ENCODE assay signal across 17 cellular contexts in the genomic region with DNA sequence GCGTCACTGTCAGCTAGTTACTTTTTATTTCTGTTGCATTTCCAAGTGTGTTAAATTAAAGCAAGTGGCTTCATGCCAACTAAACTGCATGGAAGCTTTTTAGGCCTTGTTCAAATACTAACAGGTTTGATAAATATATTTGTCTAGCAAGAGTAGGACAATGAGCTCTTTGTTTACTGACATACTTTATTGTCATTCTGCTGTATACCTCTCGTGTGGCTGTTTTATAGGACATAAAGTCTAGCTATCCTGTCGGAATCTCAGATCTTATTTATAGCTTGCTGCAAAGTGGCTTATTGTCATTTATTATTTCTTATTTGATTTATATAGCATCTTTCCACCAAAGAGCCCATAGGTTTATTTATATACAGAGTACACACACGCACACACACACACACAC.
DNase-seq lines count a peak whose midpoint lies in the region; ATAC-seq and TF ChIP-seq lines count a peak whose summit lies in the region.
"Had no signal": no experiment of that assay in that cellular context is flagged by ENCODE, and none has a peak within 500 bp of the region (broad histone marks: within the 10 kb centered on the region; RNA-seq: fewer than 3 reads in every experiment).

No MANE protein-coding gene starts in this region.

- no peaks in the 10 kb centered on the region for H3K36me3 Mint-ChIP-seq in activated CD4-positive, alpha-beta T cell treated with anti-CD3 and anti-CD28 coated beads, Interleukin-2, amount 10 ng/mL, durations not matched to agents 24 days and 14 days (ENCODE audit: low read depth)
- no peaks in the 10 kb centered on the region for H3K36me3 Mint-ChIP-seq in activated CD4-positive, alpha-beta T cell treated with anti-CD3 and anti-CD28 coated beads, Interleukin-2, amount 10 ng/mL, durations not matched to agents 7 days and 5 days (ENCODE audit: low read depth)

- H3K9me3 Mint-ChIP-seq in activated CD4-positive, alpha-beta T cell treated with anti-CD3 and anti-CD28 coated beads, Interleukin-2, amount 10 ng/mL, durations not matched to agents 24 days and 14 days: no peaks in the 10 kb centered on the region
- H3K9me3 Mint-ChIP-seq in activated CD4-positive, alpha-beta T cell treated with anti-CD3 and anti-CD28 coated beads, Interleukin-2, amount 10 ng/mL, durations not matched to agents 7 days and 5 days: peaks cover 3% of the 10 kb centered on the region

- POLR2A ChIA-PET in activated CD4-positive, alpha-beta T cell treated with anti-CD3 and anti-CD28 coated beads, Interleukin-2, amount 10 ng/mL, durations not matched to agents 7 days and 5 days (lab: Charles Lee): no interaction called here

- CTCF ChIA-PET in activated CD4-positive, alpha-beta T cell treated with anti-CD3 and anti-CD28 coated beads, Interleukin-2, amount 10 ng/mL, durations not matched to agents 7 days and 5 days (lab: Charles Lee): no interaction called here

- TF ChIP-seq CTCF in mucosa of descending colon (IDR thresholded peaks at IDR 0.05): no peak

- no peaks in the 10 kb centered on the region for H3K27me3 Mint-ChIP-seq in activated CD4-positive, alpha-beta T cell treated with anti-CD3 and anti-CD28 coated beads, Interleukin-2, amount 10 ng/mL, durations not matched to agents 24 days and 14 days
- H3K27me3 Mint-ChIP-seq in activated CD4-positive, alpha-beta T cell treated with anti-CD3 and anti-CD28 coated beads, Interleukin-2, amount 10 ng/mL, durations not matched to agents 7 days and 5 days: no peaks in the 10 kb centered on the region

- peak; percentile 48 for ATAC-seq in mucosa of descending colon
- ATAC-seq: HCT116 had no signal

- H3K36me3 ChIP-seq in mucosa of descending colon (ENCODE audit: low read depth): no peaks in the 10 kb centered on the region

- DNase-seq in activated CD4-positive, alpha-beta T cell treated with anti-CD3 and anti-CD28 coated beads, Interleukin-2, amount 10 ng/mL, durations not matched to agents 24 days and 14 days: peak; percentile 2
- no peak for DNase-seq in activated CD4-positive, alpha-beta T cell treated with anti-CD3 and anti-CD28 coated beads, Interleukin-2, amount 10 ng/mL, durations not matched to agents 7 days and 5 days
- DNase-seq in NCI-H2029 (lab: John Stamatoyannopoulos, UW) (peak; percentile 45), NCI-H526 treated with DMSO at 0.1 percent for 48 hours (lab: John Stamatoyannopoulos, UW) (peak; percentile 79), mucosa of descending colon (peak in 1 of 3 donors; percentile 8), SW 1271 (lab: John Stamatoyannopoulos, UW) (no peak), amniotic stem cell (lab: John Stamatoyannopoulos, UW) (no peak), hypothalamus (lab: John Stamatoyannopoulos, UW) (no peak)
- DNase-seq: Calu3, GF-D8, GM23248, KG1, NCI-H146, NCI-H2171 treated with DMSO at 0.1 percent for 48 hours, NCI-H524 treated with DMSO at 0.1 percent for 48 hours, SIG-M5 had no signal

- intact Hi-C loops in activated CD4-positive, alpha-beta T cell treated with anti-CD3 and anti-CD28 coated beads, Interleukin-2, amount 10 ng/mL, durations not matched to agents 24 days and 14 days (cut with micrococcal nuclease): no loop called here
- intact Hi-C loops in mucosa of descending colon (cut with DNase I, micrococcal nuclease): no loop called here

- no peak overlapping the region for H3K27ac Mint-ChIP-seq in activated CD4-positive, alpha-beta T cell treated with anti-CD3 and anti-CD28 coated beads, Interleukin-2, amount 10 ng/mL, durations not matched to agents 24 days and 14 days
- H3K27ac Mint-ChIP-seq in activated CD4-positive, alpha-beta T cell treated with anti-CD3 and anti-CD28 coated beads, Interleukin-2, amount 10 ng/mL, durations not matched to agents 7 days and 5 days: no peak overlapping the region

- H3K4me3 Mint-ChIP-seq in activated CD4-positive, alpha-beta T cell treated with anti-CD3 and anti-CD28 coated beads, Interleukin-2, amount 10 ng/mL, durations not matched to agents 24 days and 14 days: no peak overlapping the region
- H3K4me3 Mint-ChIP-seq in activated CD4-positive, alpha-beta T cell treated with anti-CD3 and anti-CD28 coated beads, Interleukin-2, amount 10 ng/mL, durations not matched to agents 7 days and 5 days: no peak overlapping the region

- H3K9me3 ChIP-seq in mucosa of descending colon: no peaks in the 10 kb centered on the region

- H3K4me1 Mint-ChIP-seq in activated CD4-positive, alpha-beta T cell treated with anti-CD3 and anti-CD28 coated beads, Interleukin-2, amount 10 ng/mL, durations not matched to agents 24 days and 14 days: no peaks in the 10 kb centered on the region
- H3K4me1 Mint-ChIP-seq in activated CD4-positive, alpha-beta T cell treated with anti-CD3 and anti-CD28 coated beads, Interleukin-2, amount 10 ng/mL, durations not matched to agents 7 days and 5 days: no peaks in the 10 kb centered on the region

- H3K4me1 ChIP-seq in mucosa of descending colon (ENCODE audit: low read depth): no peaks in the 10 kb centered on the region

- no peak overlapping the region for H3K4me3 ChIP-seq in mucosa of descending colon
- H3K4me3 ChIP-seq: GM23248 had no signal

Comparison
In these comparisons a context has a peak if more than half of its experiments do, and no peak if none do; other contexts are left out.
1. DNase-seq: peak in activated CD4-positive, alpha-beta T cell treated with anti-CD3 and anti-CD28 coated beads, Interleukin-2, amount 10 ng/mL, durations not matched to agents 24 days and 14 days (single experiment), NCI-H2029 (single experiment) and NCI-H526 treated with DMSO at 0.1 percent for 48 hours (single experiment); none in activated CD4-positive, alpha-beta T cell treated with anti-CD3 and anti-CD28 coated beads, Interleukin-2, amount 10 ng/mL, durations not matched to agents 7 days and 5 days (single experiment), SW 1271 (0 of 2), amniotic stem cell (single experiment) and hypothalamus (0 of 51).